ENCODE assay signal across 9 cellular contexts in genomic region chr12:13205809-13206559, GRCh38. TPM values are rescaled to one million over a fixed set of nuclear protein-coding genes. Genes with fewer than 3 reads are reported as not detected.
DNase-seq lines count a peak whose midpoint lies in the region; ATAC-seq and TF ChIP-seq lines count a peak whose summit lies in the region.
"Had no signal": no experiment of that assay in that cellular context is flagged by ENCODE, and none has a peak within 500 bp of the region (broad histone marks: within the 10 kb centered on the region; RNA-seq: fewer than 3 reads in every experiment).

No MANE protein-coding gene starts in this region.

- H3K4me3 ChIP-seq in epithelial cell of proximal tubule (ENCODE audit: low read depth, low read length) (no peak overlapping the region), skeletal muscle satellite cell (ENCODE audit: low read length) (peak overlapping the region; percentile 40)

- no peaks in the 10 kb centered on the region for H3K27me3 ChIP-seq in skeletal muscle satellite cell (ENCODE audit: control insufficient read depth, insufficient read depth, low read length)

- no peaks in the 10 kb centered on the region for H3K9me3 ChIP-seq in skeletal muscle satellite cell (replicated peaks; ENCODE audit: low read length)

- H3K4me2 ChIP-seq in skeletal muscle satellite cell (ENCODE audit: low read length) = peak overlapping the region; percentile 93

- H3K36me3 ChIP-seq in skeletal muscle satellite cell (ENCODE audit: insufficient read depth, low read length) = peaks cover 61% of the 10 kb centered on the region

- no peak for ATAC-seq in HG02885 (IDR thresholded peaks at IDR 0.05; ENCODE audit: poor library complexity, unreplicated experiment)
- no peak for ATAC-seq in GM18870 (IDR thresholded peaks at IDR 0.05; ENCODE audit: unreplicated experiment)

- in situ Hi-C loops in G401 (cut with HindIII; ENCODE audit: low sequenced_read_pairs) = no loop called here

- DNase-seq in GOT3 (lab: John Stamatoyannopoulos, UW) = peak; percentile 35
- DNase-seq in SW 1271 (lab: John Stamatoyannopoulos, UW) = peak; percentile 95 to 98
- peak; percentile 52 for DNase-seq in epithelial cell of proximal tubule (ENCODE audit: low read depth)
- DNase-seq in inferior parietal cortex (ENCODE audit: extremely low spot score) = no peak
- DNase-seq in G401 (ENCODE audit: low spot score) = no peak
- DNase-seq: activated CD4-positive, CD25-positive, alpha-beta regulatory T cell treated with anti-CD3 and anti-CD28 coated beads, Interleukin-2, amount 50 U/mL, for 72 hours had no signal

- TF ChIP-seq CTCF in epithelial cell of proximal tubule (conservative IDR thresholded peaks at IDR 0.05; ENCODE audit: low read depth, low read length) = no peak

- H3K4me1 ChIP-seq in skeletal muscle satellite cell (ENCODE audit: control insufficient read depth, insufficient read depth, low read length) = peaks cover 98% of the 10 kb centered on the region

- H3K9ac ChIP-seq in skeletal muscle satellite cell (ENCODE audit: low read depth, low read length) = peak overlapping the region; percentile 89

RNA-seq across cellular contexts. Expression of gene EMP1, which starts 9.5 kb away (rescaled TPM):
- 117 and 166 TPM in 2 replicates for total RNA-seq in epithelial cell of proximal tubule
- total RNA-seq in skeletal muscle satellite cell (2012; rRNA removed) = 216 and 411 TPM in 2 replicates
- 607 and 806 TPM in 2 replicates for total RNA-seq in G401 (2014; rRNA removed; shearing (Covaris generic))

Comparison
In these comparisons a context has a peak if more than half of its experiments do, and no peak if none do; other contexts are left out.
1. DNase-seq: peak in GOT3 (single experiment), SW 1271 (2 of 2) and epithelial cell of proximal tubule (single experiment); none in inferior parietal cortex (single experiment) and G401 (single experiment).